Comparison of ENCODE assay signal across 1 cellular context in genomic region chr5:115843444-115844130, GRCh38.
TF ChIP-seq lines count a peak whose summit lies in the region.

No MANE protein-coding gene starts in this region.

TF ChIP-seq in GM23338, 12 proteins besides CTCF, POLR2A, EP300 and RAD21:
- no peak for TF ChIP-seq ZNF462 (CRISPR knock-in tag; IDR thresholded peaks at IDR 0.05)
- TF ChIP-seq EZH2phosphoT487 (IDR thresholded peaks at IDR 0.05; ENCODE audit: unreplicated experiment) = no peak
TF ChIP-seq in GM23338: peak in this region for 0.
